ENCODE assay signal across 30 cellular contexts in the genomic region with DNA sequence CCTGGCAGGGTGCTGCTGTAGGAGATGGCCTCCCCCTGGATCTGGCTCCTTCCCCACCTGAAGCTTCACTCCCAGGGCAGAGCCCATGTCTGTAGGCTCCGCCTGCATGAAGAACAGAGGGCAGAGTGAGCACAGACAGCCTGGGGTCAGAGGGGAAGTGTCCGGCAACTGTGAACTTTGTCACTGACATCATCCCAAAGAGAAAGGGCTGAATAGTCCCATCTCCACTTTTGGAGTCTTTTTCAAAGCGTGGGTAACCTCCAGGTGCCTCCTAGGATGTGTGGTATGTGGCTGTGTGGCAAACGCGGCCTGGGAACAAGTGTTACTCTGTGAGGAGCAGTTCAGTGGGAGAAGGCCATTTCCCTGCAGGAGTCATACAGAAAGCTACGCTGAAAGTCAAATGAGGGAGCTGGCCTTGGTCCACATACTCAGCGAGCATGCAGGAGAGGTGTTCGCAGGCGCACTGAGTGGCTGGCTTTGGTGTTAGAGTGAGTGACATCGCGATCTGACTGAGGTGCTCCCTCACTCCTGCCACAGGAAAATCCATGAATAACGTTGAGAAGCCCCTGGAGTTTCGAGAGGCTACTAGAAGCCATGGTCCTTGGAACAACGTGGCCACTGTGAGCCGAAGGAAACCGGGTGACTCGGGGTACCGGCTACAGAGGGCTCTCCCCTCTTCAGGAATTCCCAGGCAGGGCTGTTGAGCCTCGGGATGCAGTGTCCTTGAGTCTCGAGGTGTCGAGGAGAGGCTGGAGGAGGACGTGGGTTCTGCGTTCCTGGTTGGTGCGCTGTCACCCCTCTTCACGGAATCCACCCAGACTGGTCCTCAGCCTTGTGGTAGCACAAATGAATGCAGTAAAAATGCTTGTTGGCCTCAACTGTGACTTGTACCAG. TPM values are rescaled to one million over a fixed set of nuclear protein-coding genes. Genes with fewer than 3 reads are reported as not detected.
DNase-seq lines count a peak whose midpoint lies in the region; ATAC-seq, FAIRE-seq and TF ChIP-seq lines count a peak whose summit lies in the region.
"Had no signal": no experiment of that assay in that cellular context is flagged by ENCODE, and none has a peak within 500 bp of the region (broad histone marks: within the 10 kb centered on the region; RNA-seq: fewer than 3 reads in every experiment).

No MANE protein-coding gene starts in this region.

- H3K36me3 ChIP-seq in astrocyte (ENCODE audit: insufficient read depth, low read length) = no peaks in the 10 kb centered on the region
- no peaks in the 10 kb centered on the region for H3K36me3 ChIP-seq in right lobe of liver
- H3K36me3 ChIP-seq in thyroid gland = peaks cover 0 to 7% of the 10 kb centered on the region in 2 donors
- H3K36me3 ChIP-seq in aorta (ENCODE audit: control insufficient read depth in 1 of 2, insufficient read depth in 2 of 2, low read length in 1 of 2) = no peaks in the 10 kb centered on the region
- H3K36me3 ChIP-seq: neutrophil had no signal

- no peaks in the 10 kb centered on the region for H3K9me3 Mint-ChIP-seq in astrocyte (ENCODE audit: unreplicated experiment)
- H3K9me3 Mint-ChIP-seq: activated T-cell treated with anti-CD3 and anti-CD28 coated beads, Interleukin-2, amount 50 U/mL, for 72 hours; CD4-positive, CD25-positive, alpha-beta regulatory T cell; T-helper 1 cell treated with Interleukin-12 subunit alpha and Interleukin-12 subunit beta and Interleukin-4 antibody, amounts not matched to agents 30 μg/mL and 1 μg/mL, for 36 hours had no signal

- DNase-seq in Right ventricle myocardium inferior (ENCODE audit: missing footprints) (no peak), cardiac septum (ENCODE audit: low spot score) (no peak), astrocyte (ENCODE audit: low read depth) (no peak), right lobe of liver (peak; percentile 55 to 79 (median 77)), thyroid gland (peak; percentile 94), mesenteric fat pad (ENCODE audit: low spot score) (no peak), aorta (no peak)
- no peak for DNase-seq in effector CD4-positive, alpha-beta T cell
- DNase-seq: activated CD4-positive, alpha-beta T cell treated with anti-CD3 and anti-CD28 coated beads, Interleukin-2, amount 50 U/mL, for 48 hours; activated naive CD4-positive, alpha-beta T cell treated with Interleukin-2 at 50 U/mL for 16 hours; activated T-cell treated with anti-CD3 and anti-CD28 coated beads, Interleukin-2, amount 50 U/mL, for 72 hours; CD4-positive, CD25-positive, alpha-beta regulatory T cell; cerebellar nuclear complex; dorsolateral prefrontal cortex; EL; kidney; mesendoderm; NCI-H524; PC-3; right cardiac atrium; stimulated activated CD4-positive, alpha-beta T cell treated with anti-CD3 and anti-CD28 coated beads, Interleukin-2, amount 100 ng/mL, for 24 hours; stimulated activated naive CD8-positive, alpha-beta T cell treated with anti-CD3 and anti-CD28 coated beads, Interleukin-15, Interleukin-2, amounts not matched to agents 100 U/mL and 50 U/mL, for 24 hours; testis had no signal

- no peak overlapping the region for H3K9ac ChIP-seq in astrocyte (ENCODE audit: low read length)

- H3K27ac ChIP-seq in astrocyte (ENCODE audit: low read depth, low read length) = no peak overlapping the region
- H3K27ac ChIP-seq in right lobe of liver = peak overlapping the region; percentile 44 to 77 (median 75)
- peak overlapping the region; percentile 12 to 45 (median 40) for H3K27ac ChIP-seq in thyroid gland
- H3K27ac ChIP-seq in aorta (ENCODE audit: low read depth in 1 of 2, low read length in 2 of 2) = no peak overlapping the region
- H3K27ac ChIP-seq: neutrophil, testis had no signal

- H3K27me3 ChIP-seq in astrocyte (ENCODE audit: insufficient read depth, low read length) (no peaks in the 10 kb centered on the region), right lobe of liver (no peaks in the 10 kb centered on the region), thyroid gland (no peaks in the 10 kb centered on the region), aorta (ENCODE audit: control insufficient read depth in 1 of 2, insufficient read depth in 2 of 2, low read length in 1 of 2) (no peaks in the 10 kb centered on the region)
- H3K27me3 ChIP-seq: neutrophil, testis had no signal

- WGBS in right lobe of liver (ENCODE audit: insufficient coverage, low coverage, low lambda C conversion rate, missing lambda C conversion rate) = 62% methylated on average over 6 of the region's 25 CpGs
- 42 to 57% methylated on average over 18 to 21 of the region's 25 CpGs for WGBS in thyroid gland, 2 donors
- 82 to 83% methylated on average over 25 of the region's 25 CpGs for WGBS in aorta, 2 donors

- TF ChIP-seq POLR2A in right lobe of liver (IDR thresholded peaks at IDR 0.05) (no peak), thyroid gland (IDR thresholded peaks at IDR 0.05) (no peak)

- H3K9me3 ChIP-seq in astrocyte (ENCODE audit: insufficient read depth, low read depth, low read length) (no peaks in the 10 kb centered on the region), right lobe of liver (no peaks in the 10 kb centered on the region), thyroid gland (no peaks in the 10 kb centered on the region), aorta (ENCODE audit: control insufficient read depth, low read length) (no peaks in the 10 kb centered on the region)
- H3K9me3 ChIP-seq: neutrophil, testis had no signal

- no peak overlapping the region for H3K4me2 ChIP-seq in astrocyte (ENCODE audit: low read length)

- no peak overlapping the region for H2AFZ ChIP-seq in astrocyte (ENCODE audit: low read depth, low read length)

- H3K4me1 ChIP-seq in astrocyte (ENCODE audit: insufficient read depth, low read length) (peaks cover 11% of the 10 kb centered on the region), right lobe of liver (peaks cover 0 to 44% (median 12%) of the 10 kb centered on the region in 4 donors), thyroid gland (peaks cover 22 to 34% of the 10 kb centered on the region in 2 donors), aorta (ENCODE audit: control insufficient read depth in 1 of 2, insufficient read depth in 2 of 2, low read length in 2 of 2) (peaks cover 0 to 5% of the 10 kb centered on the region in 2 donors)

- FAIRE-seq in astrocyte (lab: Jason Lieb, UNC) = no peak
- FAIRE-seq: A204.1, frontal cortex, kidney, TTC549 had no signal

- H4K20me1 ChIP-seq in astrocyte (ENCODE audit: insufficient read depth, low read length) = peaks cover 4% of the 10 kb centered on the region

- H3K27ac Mint-ChIP-seq in astrocyte (ENCODE audit: unreplicated experiment) = peak overlapping the region; percentile 83
- H3K27ac Mint-ChIP-seq: activated T-cell treated with anti-CD3 and anti-CD28 coated beads, Interleukin-2, amount 50 U/mL, for 72 hours; CD4-positive, CD25-positive, alpha-beta regulatory T cell; T-helper 1 cell treated with Interleukin-12 subunit alpha and Interleukin-12 subunit beta and Interleukin-4 antibody, amounts not matched to agents 30 μg/mL and 1 μg/mL, for 36 hours had no signal

- intact Hi-C loops in Right ventricle myocardium inferior (cut with DNase I) = no loop called here
- intact Hi-C loops in cardiac septum (cut with DNase I) = loop anchor here (5.0 to 10.0 kb wide), 3 partner anchors 37 to 75 kb away; no protein-coding TSS in a partner anchor
- intact Hi-C loops in right lobe of liver (cut with DNase I) = loop anchor here (5.0 kb wide), 1 partner anchor 53 kb away; the partner anchor contains the start of gene CABLES1 (in 2 of the 2)
- intact Hi-C loops in thyroid gland (cut with DNase I) = no loop called here
- intact Hi-C loops in aorta (cut with DNase I) = no loop called here

- peaks cover 34% of the 10 kb centered on the region for H3K4me1 Mint-ChIP-seq in astrocyte (ENCODE audit: low read depth, unreplicated experiment)

- H3K4me3 Mint-ChIP-seq in astrocyte (ENCODE audit: unreplicated experiment) = no peak overlapping the region
- H3K4me3 Mint-ChIP-seq: activated T-cell treated with anti-CD3 and anti-CD28 coated beads, Interleukin-2, amount 50 U/mL, for 72 hours; CD4-positive, CD25-positive, alpha-beta regulatory T cell; T-helper 1 cell treated with Interleukin-12 subunit alpha and Interleukin-12 subunit beta and Interleukin-4 antibody, amounts not matched to agents 30 μg/mL and 1 μg/mL, for 36 hours had no signal

- TF ChIP-seq CTCF in astrocyte (IDR thresholded peaks at IDR 0.05; ENCODE audit: insufficient read depth, low read depth, low read length) (no peak), right lobe of liver (IDR thresholded peaks at IDR 0.05) (no peak), thyroid gland (IDR thresholded peaks at IDR 0.05) (no peak)

- H3K79me2 ChIP-seq in astrocyte (ENCODE audit: insufficient read depth, low read length) = peaks cover 5% of the 10 kb centered on the region

- H3K4me3 ChIP-seq in astrocyte (ENCODE audit: insufficient read depth, low read depth, low read length) = no peak overlapping the region
- peak overlapping the region in 1 of 3 donors; percentile 31 for H3K4me3 ChIP-seq in right lobe of liver
- H3K4me3 ChIP-seq in thyroid gland (replicated peaks in 1 of 3) = no peak overlapping the region
- no peak overlapping the region for H3K4me3 ChIP-seq in aorta (ENCODE audit: low read length in 2 of 2)
- H3K4me3 ChIP-seq: dorsolateral prefrontal cortex, testis had no signal

- no peaks in the 10 kb centered on the region for H3K27me3 Mint-ChIP-seq in astrocyte (ENCODE audit: low read depth, unreplicated experiment)
- H3K27me3 Mint-ChIP-seq: CD4-positive, CD25-positive, alpha-beta regulatory T cell had no signal

- H3K36me3 Mint-ChIP-seq in astrocyte (ENCODE audit: low read depth, unreplicated experiment) = no peaks in the 10 kb centered on the region
- H3K36me3 Mint-ChIP-seq: CD4-positive, CD25-positive, alpha-beta regulatory T cell had no signal

- ATAC-seq in Right ventricle myocardium inferior (peak; percentile 45), right lobe of liver (peak; percentile 86 to 88 (median 86)), aorta (ENCODE audit: low FRiP score) (no peak)
- ATAC-seq: activated CD4-positive, CD25-positive, alpha-beta regulatory T cell treated with anti-CD3 and anti-CD28 coated beads, Interleukin-2, amount 50 U/mL, for 24 hours; activated T-cell treated with anti-CD3 and anti-CD28 coated beads, Interleukin-2, amount 50 U/mL, for 72 hours; PC-3; SK-N-SH treated with all-trans-retinoic acid at 6 μM for 48 hours; stimulated activated naive CD8-positive, alpha-beta T cell treated with anti-CD3 and anti-CD28 coated beads, Interleukin-15, Interleukin-2, amounts not matched to agents 100 U/mL and 50 U/mL, for 24 hours had no signal

RNA-seq across cellular contexts. Expression of gene CABLES1, which starts 54.7 kb away (rescaled TPM):
- 3.1 TPM for total RNA-seq in Right ventricle myocardium inferior
- 1.5 TPM for total RNA-seq in cardiac septum
- total RNA-seq in astrocyte = 12.2 and 14.5 TPM in 2 replicates
- total RNA-seq in right lobe of liver = 10 to 100 TPM in 5 of 6 experiments, 1 to 10 TPM in 1; 7.4 to 21.5 (median 11.3) TPM
- 10 to 100 TPM; 28.1 to 43.8 (median 37.6) TPM for total RNA-seq in thyroid gland
- total RNA-seq in mesenteric fat pad = 57.0 TPM
- 10 to 100 TPM in 1 of 2 donors, 1 to 10 TPM in 1; 9.9 to 25.7 TPM for total RNA-seq in aorta
- polyA plus RNA-seq in aorta = 10 to 100 TPM; 10.4 to 12.4 TPM

Comparison
In these comparisons a context has a peak if more than half of its experiments do, and no peak if none do; other contexts are left out.
1. intact Hi-C loops: an anchor here in cardiac septum (5.0 to 10.0 kb wide) and right lobe of liver (5.0 kb wide); none called in Right ventricle myocardium inferior, thyroid gland and aorta.
2. DNase-seq: peak in right lobe of liver (3 of 3) and thyroid gland (2 of 2); none in Right ventricle myocardium inferior (single experiment), cardiac septum (single experiment), astrocyte (single experiment), effector CD4-positive, alpha-beta T cell (single experiment), mesenteric fat pad (single experiment) and aorta (0 of 2).
3. H3K27ac ChIP-seq: peak in right lobe of liver (3 of 3) and thyroid gland (3 of 3); none in astrocyte (single experiment) and aorta (0 of 2).